15 cellular contexts compared by ENCODE assay signal in genomic region chr3:123371426-123371825, GRCh38.
DNase-seq lines count a peak whose midpoint lies in the region; ATAC-seq and TF ChIP-seq lines count a peak whose summit lies in the region.
"Had no signal": no experiment of that assay in that cellular context is flagged by ENCODE, and none has a peak within 500 bp of the region (broad histone marks: within the 10 kb centered on the region; RNA-seq: fewer than 3 reads in every experiment).

No MANE protein-coding gene starts in this region.

- DNase-seq in CD14-positive monocyte (ENCODE audit: low spot score) (peak; percentile 25), ascending aorta (ENCODE audit: low spot score in 2 of 2) (peak in 1 of 2 donors; percentile 38), islet precursor cell (peak; percentile 37), stomach (no peak), NOMO-1 treated with dmso at 0.1 percent for 144 hours (lab: John Stamatoyannopoulos, UW; ENCODE audit: unreplicated experiment) (no peak), SIG-M5 (lab: John Stamatoyannopoulos, UW) (no peak)
- DNase-seq: ACHN; CD4-positive, alpha-beta T cell; HFFc6; NCI-H1092; NCI-H146; NCI-H2081; NCI-H748 treated with DMSO at 0.1 percent for 48 hours; PC-9 had no signal

- H3K27me3 Mint-ChIP-seq in CD14-positive monocyte (ENCODE audit: low read depth in 3 of 3) = peaks cover 2 to 8% (median 5%) of the 10 kb centered on the region in 3 donors
- H3K27me3 Mint-ChIP-seq: CD4-positive, alpha-beta T cell had no signal

- intact Hi-C loops in CD14-positive monocyte (cut with micrococcal nuclease) = no loop called here
- intact Hi-C loops in ascending aorta (cut with DNase I) = loop anchor here (5.0 kb wide), 1 partner anchor 41 kb away; no protein-coding TSS in a partner anchor
- intact Hi-C loops in stomach (cut with DNase I; ENCODE audit: low total_unique reads) = no loop called here

- H3K36me3 ChIP-seq in ascending aorta (no peaks in the 10 kb centered on the region), stomach (no peaks in the 10 kb centered on the region)

- ATAC-seq in HG02623 (IDR thresholded peaks at IDR 0.05; ENCODE audit: unreplicated experiment) = no peak

- no peaks in the 10 kb centered on the region for H3K4me1 Mint-ChIP-seq in CD14-positive monocyte

- no peak for TF ChIP-seq EP300 in stomach (IDR thresholded peaks at IDR 0.05)

- TF ChIP-seq POLR2A in stomach (IDR thresholded peaks at IDR 0.05) = no peak

- H3K4me1 ChIP-seq in ascending aorta = peaks cover 13 to 79% of the 10 kb centered on the region in 2 donors
- peaks cover 0 to 67% (median 29%) of the 10 kb centered on the region in 4 donors for H3K4me1 ChIP-seq in stomach

- 69 to 84% (median 77%) methylated on average over 10 of the region's 10 CpGs for WGBS in stomach, 5 donors

- H3K4me3 Mint-ChIP-seq in CD14-positive monocyte = no peak overlapping the region
- H3K4me3 Mint-ChIP-seq: CD4-positive, alpha-beta T cell; HFFc6 had no signal

- no peaks in the 10 kb centered on the region for H3K36me3 Mint-ChIP-seq in CD14-positive monocyte

- TF ChIP-seq CTCF in CD14-positive monocyte (IDR thresholded peaks at IDR 0.05) (no peak), ascending aorta (IDR thresholded peaks at IDR 0.05) (no peak), stomach (IDR thresholded peaks at IDR 0.05) (no peak)

- no peaks in the 10 kb centered on the region for H3K9me3 ChIP-seq in ascending aorta
- H3K9me3 ChIP-seq in stomach = peaks cover 0 to 9% (median 3%) of the 10 kb centered on the region in 4 donors

- H3K4me3 ChIP-seq in ascending aorta (no peak overlapping the region), stomach (no peak overlapping the region)
- H3K4me3 ChIP-seq: PC-9 had no signal

- H3K27ac ChIP-seq in ascending aorta = peak overlapping the region; percentile 80 to 82
- H3K27ac ChIP-seq in stomach = peak overlapping the region in 4 of 5 donors; percentile 16 to 89 (median 56)
- H3K27ac ChIP-seq: PC-9 had no signal

- peaks cover 0 to 11% (median 7%) of the 10 kb centered on the region in 7 donors for H3K9me3 Mint-ChIP-seq in CD14-positive monocyte
- H3K9me3 Mint-ChIP-seq: HFFc6 had no signal

- no peak overlapping the region for H3K27ac Mint-ChIP-seq in CD14-positive monocyte
- H3K27ac Mint-ChIP-seq: CD4-positive, alpha-beta T cell; HFFc6 had no signal

- H3K27me3 ChIP-seq in ascending aorta (no peaks in the 10 kb centered on the region), stomach (peaks cover 0 to 7% (median 2%) of the 10 kb centered on the region in 3 donors)

Comparison
In these comparisons a context has a peak if more than half of its experiments do, and no peak if none do; other contexts are left out.
1. DNase-seq: peak in CD14-positive monocyte (single experiment) and islet precursor cell (single experiment); none in stomach (single experiment), NOMO-1 treated with dmso at 0.1 percent for 144 hours (single experiment) and SIG-M5 (single experiment).